In genomic region chr21:34594566-34595234, GRCh38 we compare ENCODE assay signal across 21 cellular contexts. TPM values are rescaled to one million over a fixed set of nuclear protein-coding genes. Genes with fewer than 3 reads are reported as not detected.
DNase-seq lines count a peak whose midpoint lies in the region; ATAC-seq and TF ChIP-seq lines count a peak whose summit lies in the region.
"Had no signal": no experiment of that assay in that cellular context is flagged by ENCODE, and none has a peak within 500 bp of the region (broad histone marks: within the 10 kb centered on the region; RNA-seq: fewer than 3 reads in every experiment).

No MANE protein-coding gene starts in this region.

- 100% methylated on average over 1 of the region's 8 CpGs; no CpG with 5 or more reads in 1 of the 2 experiments for WGBS in IMR-90 (ENCODE audit: extremely low coverage in 2 of 2, insufficient read length in 1 of 2), 2 experiments
- 95% methylated on average over 8 of the region's 8 CpGs for whole genome bisulfite sequencing in hepatocyte (ENCODE audit: low lambda C conversion rate, missing lambda C conversion rate)
- 88 to 94% methylated on average over 8 of the region's 8 CpGs for WGBS in sigmoid colon, 2 donors

- H3K4ac ChIP-seq in IMR-90 (ENCODE audit: low read depth, low read length), result no peak overlapping the region

- H3K4me2 ChIP-seq in IMR-90 (ENCODE audit: low read depth, low read length) (no peak overlapping the region), hepatocyte (no peak overlapping the region)

- H4K8ac ChIP-seq in IMR-90 (ENCODE audit: low read depth in 2 of 2, low read length in 2 of 2), result no peak overlapping the region

- no peak overlapping the region for H2AK9ac ChIP-seq in IMR-90 (replicated peaks; ENCODE audit: low read depth, low read length, poor library complexity)

- no peak overlapping the region for H2BK20ac ChIP-seq in IMR-90 (ENCODE audit: low read depth, low read length)

- H2AFZ ChIP-seq in IMR-90 (replicated peaks; ENCODE audit: low read length, poor library complexity), result no peak overlapping the region
- H2AFZ ChIP-seq in hepatocyte, result no peak overlapping the region

- H3K36me3 ChIP-seq in IMR-90 (ENCODE audit: control insufficient read depth, insufficient read depth, low read length) (no peaks in the 10 kb centered on the region), hepatocyte (replicated peaks; ENCODE audit: insufficient read depth, low read depth) (no peaks in the 10 kb centered on the region), sigmoid colon (no peaks in the 10 kb centered on the region)
- H3K36me3 ChIP-seq: SJSA1 had no signal

- DNase-seq in NCI-H1417 (lab: John Stamatoyannopoulos, UW) (peak in 2 of 3 experiments; percentile 22 to 45), NCI-H1417 treated with DMSO at 0.1 percent for 48 hours (lab: John Stamatoyannopoulos, UW) (no peak), IMR-90 (no peak), hepatocyte (ENCODE audit: low spot score) (no peak), sigmoid colon (no peak), NCI-H446 treated with DMSO at 0.1 percent for 48 hours (lab: John Stamatoyannopoulos, UW) (no peak)
- DNase-seq: activated CD4-positive, CD25-positive, alpha-beta regulatory T cell treated with anti-CD3 and anti-CD28 coated beads, Interleukin-2, amount 50 U/mL, for 72 hours; activated CD8-positive, alpha-beta T cell treated with anti-CD3 and anti-CD28 coated beads, Interleukin-2, amount 10 ng/mL, durations not matched to agents 7 days and 5 days; activated gamma-delta T cell; activated naive CD8-positive, alpha-beta T cell treated with anti-CD3 and anti-CD28 coated beads, Interleukin-2, amount 50 U/mL, for 24 hours; activated T-cell treated with anti-CD3 and anti-CD28 coated beads for 4 hours; AML-193; CD8-positive, alpha-beta T cell; GOT3; NCI-H446; stimulated activated naive CD8-positive, alpha-beta T cell treated with anti-CD3 and anti-CD28 coated beads, Interleukin-15, amount 100 ng/mL, for 72 hours; T-helper 1 cell had no signal

- dilution Hi-C loops in IMR-90 (cut with HindIII; ENCODE audit: low sequenced_read_pairs, unreplicated experiment), result no loop called here

- H3K9me2 ChIP-seq in hepatocyte (replicated peaks; ENCODE audit: insufficient read depth), result no peaks in the 10 kb centered on the region

- no peak for TF ChIP-seq EP300 in sigmoid colon (IDR thresholded peaks at IDR 0.05)

- CTCF ChIA-PET in IMR-90 (lab: Yijun Ruan, JAX), result interaction anchor here (1.0 kb wide), 1 partner anchor 84 kb away, joined by 4 read pairs; no protein-coding TSS in a partner anchor

- H4K91ac ChIP-seq in IMR-90 (ENCODE audit: insufficient read depth, low read depth, low read length), result no peak overlapping the region

- H2BK120ac ChIP-seq in IMR-90 (ENCODE audit: low read depth, low read length), result no peak overlapping the region

- no peak overlapping the region for H3K18ac ChIP-seq in IMR-90 (ENCODE audit: low read depth, low read length)

- no peak overlapping the region for H3K56ac ChIP-seq in IMR-90 (ENCODE audit: extremely low read depth, insufficient read depth, low read length)

- no peak overlapping the region for H2BK15ac ChIP-seq in IMR-90 (ENCODE audit: low read depth, low read length)

- intact Hi-C loops in IMR-90 (cut with micrococcal nuclease) (no loop called here), sigmoid colon (cut with DNase I) (no loop called here)

- H3K9me3 ChIP-seq in IMR-90 (ENCODE audit: control insufficient read depth, insufficient read depth, low read length), result no peaks in the 10 kb centered on the region
- no peaks in the 10 kb centered on the region for H3K9me3 ChIP-seq in hepatocyte (ENCODE audit: low read depth)
- no peaks in the 10 kb centered on the region for H3K9me3 ChIP-seq in sigmoid colon
- H3K9me3 ChIP-seq: SJSA1 had no signal

- BruUV-seq in IMR-90 (replicated peaks; lab: Mats Ljungman, UMichigan), result no TSS peak

- H3K27me3 ChIP-seq in IMR-90 (ENCODE audit: control insufficient read depth, insufficient read depth, low read length) (no peaks in the 10 kb centered on the region), hepatocyte (no peaks in the 10 kb centered on the region), sigmoid colon (no peaks in the 10 kb centered on the region)
- H3K27me3 ChIP-seq: SJSA1 had no signal

- H3K14ac ChIP-seq in IMR-90 (replicated peaks; ENCODE audit: low read depth, low read length), result no peak overlapping the region

- peaks cover 6% of the 10 kb centered on the region; the same call in 1 of the 2 replicates for H3K4me1 ChIP-seq in IMR-90 (ENCODE audit: control insufficient read depth, insufficient read depth, low read length)
- peaks cover 41% of the 10 kb centered on the region for H3K4me1 ChIP-seq in hepatocyte (ENCODE audit: insufficient read depth)
- peaks cover 0 to 43% (median 31%) of the 10 kb centered on the region in 4 donors for H3K4me1 ChIP-seq in sigmoid colon

- ATAC-seq in IMR-90 (ENCODE audit: low read depth) (no peak), HG03469 (IDR thresholded peaks at IDR 0.05; ENCODE audit: unreplicated experiment) (no peak), GM19452 (IDR thresholded peaks at IDR 0.05; ENCODE audit: unreplicated experiment) (no peak)
- ATAC-seq: activated CD8-positive, alpha-beta T cell treated with anti-CD3 and anti-CD28 coated beads, Interleukin-2, amount 10 ng/mL, durations not matched to agents 7 days and 5 days; activated naive CD8-positive, alpha-beta T cell treated with anti-CD3 and anti-CD28 coated beads, Interleukin-2, amount 50 U/mL, for 24 hours; CD8-positive, alpha-beta T cell; natural killer cell treated with Interleukin-12 subunit alpha and Interleukin-12 subunit beta and Interleukin-15 and Interleukin-18, amount 100 ng/mL, for 72 hours; stimulated activated naive CD8-positive, alpha-beta T cell treated with anti-CD3 and anti-CD28 coated beads, Interleukin-15, amount 100 ng/mL, for 72 hours had no signal

- POLR2A ChIA-PET in IMR-90 (lab: Charles Lee; ENCODE audit: unreplicated experiment), result no interaction called here

- no peaks in the 10 kb centered on the region for H3K79me2 ChIP-seq in hepatocyte

- H4K5ac ChIP-seq in IMR-90 (ENCODE audit: low read depth, low read length), result no peak overlapping the region

- H3K27ac ChIP-seq in IMR-90 (ENCODE audit: insufficient read depth, low read length) (no peak overlapping the region), hepatocyte (peak overlapping the region; percentile 82), sigmoid colon (peak overlapping the region in 3 of 4 donors; percentile 28 to 60 (median 56))
- H3K27ac ChIP-seq: SJSA1 had no signal

- TF ChIP-seq POLR2A in IMR-90 (IDR thresholded peaks at IDR 0.05; ENCODE audit: low read depth, low read length) (no peak), sigmoid colon (IDR thresholded peaks at IDR 0.05) (no peak)

- no peak for TF ChIP-seq RAD21 in IMR-90 (IDR thresholded peaks at IDR 0.05; ENCODE audit: low read length)

- no peak overlapping the region for H2BK5ac ChIP-seq in IMR-90 (ENCODE audit: low read depth, low read length, poor library complexity, severe bottlenecking)

- in situ Hi-C loops in IMR-90 (cut with MboI; ENCODE audit: low sequenced_read_pairs), result no loop called here

- H2AK5ac ChIP-seq in IMR-90 (ENCODE audit: low read depth, low read length), result no peak overlapping the region

- H3K9me1 ChIP-seq in IMR-90 (ENCODE audit: insufficient read depth, low read length), result peaks cover 8% of the 10 kb centered on the region; the same call in 1 of the 2 replicates

- peaks cover 17 to 26% of the 10 kb centered on the region in 2 experiments; a peak in 3 of 4 replicates for H3K79me1 ChIP-seq in IMR-90 (ENCODE audit: low read depth in 1 of 2, low read length in 2 of 2)

- H3K4me3 ChIP-seq in IMR-90 (ENCODE audit: insufficient read depth, low read depth, low read length) (no peak overlapping the region), hepatocyte (no peak overlapping the region), sigmoid colon (no peak overlapping the region)
- H3K4me3 ChIP-seq: SJSA1 had no signal

- H3K9ac ChIP-seq in IMR-90 (ENCODE audit: low read depth, low read length), result no peak overlapping the region

- no peak for TF ChIP-seq CTCF in IMR-90 (conservative IDR thresholded peaks at IDR 0.05; ENCODE audit: low read depth, low read length)
- no peak for TF ChIP-seq CTCF in hepatocyte (IDR thresholded peaks at IDR 0.05; ENCODE audit: poor library complexity)
- no peak for TF ChIP-seq CTCF in sigmoid colon (IDR thresholded peaks at IDR 0.05)

- H3K23ac ChIP-seq in IMR-90 (ENCODE audit: low read depth, low read length), result 0 out of 2 replicates have a peak overlapping the region, but pooled peaks have one; percentile 6

- H4K20me1 ChIP-seq in IMR-90 (ENCODE audit: insufficient read depth, low read length) (no peaks in the 10 kb centered on the region), hepatocyte (ENCODE audit: insufficient read depth, poor library complexity, severe bottlenecking) (no peaks in the 10 kb centered on the region)

TF ChIP-seq in IMR-90, 13 proteins besides CTCF, POLR2A, EP300 and RAD21:
- no peak for TF ChIP-seq SMC3 (IDR thresholded peaks at IDR 0.05; ENCODE audit: low read depth, low read length)
- no peak for TF ChIP-seq FOS (IDR thresholded peaks at IDR 0.05; ENCODE audit: low read depth, low read length)
- TF ChIP-seq ELK1 (IDR thresholded peaks at IDR 0.05; ENCODE audit: borderline replicate concordance, low read depth, low read length), result no peak
- TF ChIP-seq RFX5 (IDR thresholded peaks at IDR 0.05; ENCODE audit: low read depth, low read length), result no peak
- no peak for TF ChIP-seq MAFK (IDR thresholded peaks at IDR 0.05; ENCODE audit: low read depth, low read length)
- TF ChIP-seq MXI1 (IDR thresholded peaks at IDR 0.05; ENCODE audit: borderline replicate concordance, low read depth, low read length), result no peak
- no peak for TF ChIP-seq MAZ (IDR thresholded peaks at IDR 0.05; ENCODE audit: borderline replicate concordance, low read depth, low read length)
- TF ChIP-seq BHLHE40 (IDR thresholded peaks at IDR 0.05; ENCODE audit: low read depth, low read length), result no peak

RNA-seq across cellular contexts. Expression of gene RCAN1, which starts 20.2 kb away (rescaled TPM):
- total RNA-seq in IMR-90 (2012; rRNA removed) (175 and 183 TPM in 2 replicates), hepatocyte (98.2 and 113 TPM in 2 replicates), sigmoid colon (10 to 100 TPM; 21.4 to 79.6 (median 28.2) TPM)
- polyA plus RNA-seq in IMR-90 (2012; rRNA removed) (43.0 and 53.5 TPM in 2 replicates), hepatocyte (79.4 and 98.9 TPM in 2 replicates), sigmoid colon (100 to 1,000 TPM in 1 of 3 donors, 10 to 100 TPM in 2; 38.3 to 148 (median 65.5) TPM)
- polyA plus RNA-seq in IMR-90 (2012; cell fraction: cytosol; rRNA removed), result 13.6 and 13.7 TPM in 2 replicates
- 32.6 and 64.1 TPM in 2 replicates for polyA plus RNA-seq in IMR-90 (2012; cell fraction: nucleus; rRNA removed; ENCODE audit: low replicate concordance)

Comparison
In these comparisons a context has a peak if more than half of its experiments do, and no peak if none do; other contexts are left out.
1. DNase-seq: peak in NCI-H1417 (2 of 3); none in NCI-H1417 treated with DMSO at 0.1 percent for 48 hours (single experiment), IMR-90 (single experiment), hepatocyte (single experiment), sigmoid colon (single experiment) and NCI-H446 treated with DMSO at 0.1 percent for 48 hours (single experiment).